ENCODE assay signal across 15 cellular contexts in genomic region chr6:87922191-87922946, GRCh38.
A peak's percentile ranks its signal among the peaks of the same experiment; 100 is the strongest.
DNase-seq lines count a peak whose midpoint lies in the region; ATAC-seq and TF ChIP-seq lines count a peak whose summit lies in the region.
"Had no signal": no experiment of that assay in that cellular context is flagged by ENCODE, and none has a peak within 500 bp of the region (broad histone marks: within the 10 kb centered on the region; RNA-seq: fewer than 3 reads in every experiment).

No MANE protein-coding gene starts in this region.

- H3K27me3 Mint-ChIP-seq in activated T-helper 17 cell treated with anti-CD3 and anti-CD28 coated beads, Interleukin-2, amount 50 U/mL, for 72 hours = peaks cover 5% of the 10 kb centered on the region
- H3K27me3 Mint-ChIP-seq in activated T-helper 1 cell treated with anti-CD3 and anti-CD28 coated beads, Interleukin-12 subunit alpha, Interleukin-12 subunit beta, Interleukin-2, Interleukin-4 antibody, amounts not matched to agents 30 ng/mL and 10 ng/mL and 1 ng/mL, durations not matched to agents 14 hours and 24 hours and 36 hours (ENCODE audit: insufficient read depth) = peaks cover 23% of the 10 kb centered on the region
- H3K27me3 Mint-ChIP-seq: dendritic cell treated with granulocyte-macrophage colony-stimulating factor and Interleukin-4, amounts not matched to agents 40 ng/mL and 50 ng/mL, for 4 days had no signal

- peak; percentile 18 for ATAC-seq in GM18867 (IDR thresholded peaks at IDR 0.05; ENCODE audit: unreplicated experiment)
- ATAC-seq in GM21526 (IDR thresholded peaks at IDR 0.05; ENCODE audit: low FRiP score, unreplicated experiment) = peak; percentile 21
- peak; percentile 10 for ATAC-seq in HG03159 (IDR thresholded peaks at IDR 0.05; ENCODE audit: unreplicated experiment)
- peak; percentile 6 for ATAC-seq in activated T-helper 17 cell treated with anti-CD3 and anti-CD28 coated beads, Interleukin-2, amount 50 U/mL, for 72 hours (replicated peaks)
- ATAC-seq: gastroesophageal sphincter, left ventricle myocardium superior had no signal

- no peak for TF ChIP-seq POLR2A in lower leg skin (IDR thresholded peaks at IDR 0.05)

- no peak overlapping the region for H3K27ac Mint-ChIP-seq in activated T-helper 17 cell treated with anti-CD3 and anti-CD28 coated beads, Interleukin-2, amount 50 U/mL, for 72 hours
- no peak overlapping the region for H3K27ac Mint-ChIP-seq in activated T-helper 1 cell treated with anti-CD3 and anti-CD28 coated beads, Interleukin-12 subunit alpha, Interleukin-12 subunit beta, Interleukin-2, Interleukin-4 antibody, amounts not matched to agents 30 ng/mL and 10 ng/mL and 1 ng/mL, durations not matched to agents 14 hours and 24 hours and 36 hours
- H3K27ac Mint-ChIP-seq: activated CD8-positive, alpha-beta T cell treated with anti-CD3 and anti-CD28 coated beads, Interleukin-2, amount 10 ng/mL, durations not matched to agents 7 days and 5 days; dendritic cell treated with granulocyte-macrophage colony-stimulating factor and Interleukin-4, amounts not matched to agents 40 ng/mL and 50 ng/mL, for 4 days had no signal

- intact Hi-C loops in lower leg skin (cut with DNase I; ENCODE audit: low total_unique reads) = no loop called here
- intact Hi-C loops in activated T-helper 1 cell treated with anti-CD3 and anti-CD28 coated beads, Interleukin-12 subunit alpha, Interleukin-12 subunit beta, Interleukin-2, Interleukin-4 antibody, amounts not matched to agents 30 ng/mL and 10 ng/mL and 1 ng/mL, durations not matched to agents 14 hours and 24 hours and 36 hours (cut with micrococcal nuclease) = no loop called here

- 46 to 55% methylated on average over 2 of the region's 2 CpGs for WGBS in lower leg skin, 2 donors

- no peak for DNase-seq in NCI-H2029 treated with DMSO at 0.1 percent for 48 hours (lab: John Stamatoyannopoulos, UW)
- DNase-seq in lower leg skin (ENCODE audit: low spot score in 2 of 2) = no peak
- no peak for DNase-seq in activated T-helper 1 cell treated with anti-CD3 and anti-CD28 coated beads, Interleukin-12 subunit alpha, Interleukin-12 subunit beta, Interleukin-2, Interleukin-4 antibody, amounts not matched to agents 30 ng/mL and 10 ng/mL and 1 ng/mL, durations not matched to agents 14 hours and 24 hours and 36 hours (ENCODE audit: low spot score)
- no peak for DNase-seq in epidermal melanocyte (ENCODE audit: insufficient read length, low spot score)
- DNase-seq: activated CD8-positive, alpha-beta T cell treated with anti-CD3 and anti-CD28 coated beads, Interleukin-2, amount 10 ng/mL, durations not matched to agents 7 days and 5 days; left ventricle myocardium superior; NCI-H524 treated with DMSO at 0.1 percent for 48 hours; stimulated activated CD4-positive, alpha-beta T cell treated with anti-CD3 and anti-CD28 coated beads, Interleukin-4, amount 100 ng/mL, for 1 hour had no signal

- H3K4me3 Mint-ChIP-seq in activated T-helper 17 cell treated with anti-CD3 and anti-CD28 coated beads, Interleukin-2, amount 50 U/mL, for 72 hours = no peak overlapping the region
- H3K4me3 Mint-ChIP-seq in activated T-helper 1 cell treated with anti-CD3 and anti-CD28 coated beads, Interleukin-12 subunit alpha, Interleukin-12 subunit beta, Interleukin-2, Interleukin-4 antibody, amounts not matched to agents 30 ng/mL and 10 ng/mL and 1 ng/mL, durations not matched to agents 14 hours and 24 hours and 36 hours = no peak overlapping the region
- H3K4me3 Mint-ChIP-seq: activated CD8-positive, alpha-beta T cell treated with anti-CD3 and anti-CD28 coated beads, Interleukin-2, amount 10 ng/mL, durations not matched to agents 7 days and 5 days; dendritic cell treated with granulocyte-macrophage colony-stimulating factor and Interleukin-4, amounts not matched to agents 40 ng/mL and 50 ng/mL, for 4 days had no signal

- H3K4me3 ChIP-seq in lower leg skin (ENCODE audit: low read depth, poor library complexity, severe bottlenecking) = no peak overlapping the region
- H3K4me3 ChIP-seq: gastroesophageal sphincter, SK-N-MC had no signal

- peaks cover 4% of the 10 kb centered on the region for H3K4me1 Mint-ChIP-seq in activated T-helper 17 cell treated with anti-CD3 and anti-CD28 coated beads, Interleukin-2, amount 50 U/mL, for 72 hours
- no peaks in the 10 kb centered on the region for H3K4me1 Mint-ChIP-seq in activated T-helper 1 cell treated with anti-CD3 and anti-CD28 coated beads, Interleukin-12 subunit alpha, Interleukin-12 subunit beta, Interleukin-2, Interleukin-4 antibody, amounts not matched to agents 30 ng/mL and 10 ng/mL and 1 ng/mL, durations not matched to agents 14 hours and 24 hours and 36 hours (ENCODE audit: low read depth)

- no peak for TF ChIP-seq CTCF in lower leg skin (IDR thresholded peaks at IDR 0.05)

- no peaks in the 10 kb centered on the region for H3K36me3 Mint-ChIP-seq in activated T-helper 17 cell treated with anti-CD3 and anti-CD28 coated beads, Interleukin-2, amount 50 U/mL, for 72 hours (ENCODE audit: low read depth)
- H3K36me3 Mint-ChIP-seq in activated T-helper 1 cell treated with anti-CD3 and anti-CD28 coated beads, Interleukin-12 subunit alpha, Interleukin-12 subunit beta, Interleukin-2, Interleukin-4 antibody, amounts not matched to agents 30 ng/mL and 10 ng/mL and 1 ng/mL, durations not matched to agents 14 hours and 24 hours and 36 hours (ENCODE audit: low read depth) = no peaks in the 10 kb centered on the region

- H3K9me3 Mint-ChIP-seq in activated T-helper 17 cell treated with anti-CD3 and anti-CD28 coated beads, Interleukin-2, amount 50 U/mL, for 72 hours = no peaks in the 10 kb centered on the region
- no peaks in the 10 kb centered on the region for H3K9me3 Mint-ChIP-seq in activated T-helper 1 cell treated with anti-CD3 and anti-CD28 coated beads, Interleukin-12 subunit alpha, Interleukin-12 subunit beta, Interleukin-2, Interleukin-4 antibody, amounts not matched to agents 30 ng/mL and 10 ng/mL and 1 ng/mL, durations not matched to agents 14 hours and 24 hours and 36 hours
- H3K9me3 Mint-ChIP-seq: dendritic cell treated with granulocyte-macrophage colony-stimulating factor and Interleukin-4, amounts not matched to agents 40 ng/mL and 50 ng/mL, for 4 days had no signal
